15 cellular contexts compared by ENCODE assay signal in genomic region chr1:27627051-27627450, GRCh38. TPM values are rescaled to one million over a fixed set of nuclear protein-coding genes. Genes with fewer than 3 reads are reported as not detected.
"Had no signal": no experiment of that assay in that cellular context is flagged by ENCODE, and none has a peak within 500 bp of the region (broad histone marks: within the 10 kb centered on the region; RNA-seq: fewer than 3 reads in every experiment).

No MANE protein-coding gene starts in this region.

- H3K4me3 ChIP-seq: tibial artery had no signal

- H3K27ac Mint-ChIP-seq: activated CD4-positive, alpha-beta T cell treated with anti-CD3 and anti-CD28 coated beads, Interleukin-2, amount 10 ng/mL, durations not matched to agents 7 days and 5 days; activated naive CD4-positive, alpha-beta T cell treated with anti-CD3 and anti-CD28 coated beads for 36 hours; WTC11 had no signal

- H3K9me3 Mint-ChIP-seq: activated CD4-positive, alpha-beta T cell treated with anti-CD3 and anti-CD28 coated beads, Interleukin-2, amount 10 ng/mL, durations not matched to agents 7 days and 5 days; activated naive CD4-positive, alpha-beta T cell treated with anti-CD3 and anti-CD28 coated beads for 36 hours; neural crest cell; WTC11 had no signal

- H3K27ac ChIP-seq: foreskin keratinocyte, tibial artery had no signal

- DNase-seq: activated CD4-positive, alpha-beta T cell treated with anti-CD3 and anti-CD28 coated beads, Interleukin-2, amount 10 ng/mL, durations not matched to agents 7 days and 5 days; activated CD8-positive, alpha-beta memory T cell treated with anti-CD3 and anti-CD28 coated beads for 24 hours; activated naive CD4-positive, alpha-beta T cell treated with anti-CD3 and anti-CD28 coated beads for 36 hours; amniotic stem cell; foreskin keratinocyte; heart right ventricle; islet precursor cell; left ventricle myocardium superior; retina; stimulated activated CD4-positive, alpha-beta T cell treated with anti-CD3 and anti-CD28 coated beads, Interleukin-15, amount 100 ng/mL, for 24 hours; stimulated activated CD4-positive, alpha-beta T cell treated with anti-CD3 and anti-CD28 coated beads, Interleukin-4, amount 100 ng/mL, for 24 hours; tibial artery had no signal

- H3K4me3 Mint-ChIP-seq: activated CD4-positive, alpha-beta T cell treated with anti-CD3 and anti-CD28 coated beads, Interleukin-2, amount 10 ng/mL, durations not matched to agents 7 days and 5 days; activated naive CD4-positive, alpha-beta T cell treated with anti-CD3 and anti-CD28 coated beads for 36 hours; neural crest cell; WTC11 had no signal

- H3K4me1 ChIP-seq: foreskin keratinocyte had no signal

- H3K27me3 ChIP-seq: heart right ventricle, tibial artery had no signal

- H3K36me3 Mint-ChIP-seq: WTC11 had no signal

- ATAC-seq: foreskin keratinocyte, heart right ventricle, left ventricle myocardium superior, WTC11 had no signal

- H3K36me3 ChIP-seq: tibial artery had no signal

- H3K9me3 ChIP-seq: heart right ventricle, tibial artery had no signal

RNA-seq across cellular contexts. Expression of gene FGR, which starts 7.9 kb away (rescaled TPM):
- total RNA-seq: activated CD4-positive, alpha-beta T cell treated with anti-CD3 and anti-CD28 coated beads, Interleukin-2, amount 10 ng/mL, durations not matched to agents 7 days and 5 days; endothelial cell of umbilical vein; foreskin keratinocyte; neural crest cell had no signal
